Comparison of ENCODE assay signal across 11 cellular contexts in the genomic region with DNA sequence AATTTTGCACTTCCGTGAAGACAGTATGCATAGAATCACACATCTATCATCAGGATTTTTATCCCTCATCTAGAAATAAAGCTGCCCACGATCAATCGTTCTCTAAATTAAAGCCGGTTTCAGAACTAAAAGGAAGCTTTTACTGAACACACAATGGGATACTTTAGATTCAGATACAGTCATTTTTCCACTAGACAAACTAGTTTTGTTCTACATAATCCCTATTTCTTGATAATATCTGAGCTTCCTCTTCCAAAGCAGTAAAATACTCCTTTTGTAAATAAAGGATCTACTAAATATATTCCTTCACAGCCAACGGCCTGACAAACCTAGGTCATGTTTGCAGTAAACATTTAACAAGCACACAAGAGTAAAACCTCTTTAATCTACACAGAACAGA. TPM values are rescaled to one million over a fixed set of nuclear protein-coding genes. Genes with fewer than 3 reads are reported as not detected.
DNase-seq lines count a peak whose midpoint lies in the region; ATAC-seq and TF ChIP-seq lines count a peak whose summit lies in the region.
"Had no signal": no experiment of that assay in that cellular context is flagged by ENCODE, and none has a peak within 500 bp of the region (broad histone marks: within the 10 kb centered on the region; RNA-seq: fewer than 3 reads in every experiment).

No MANE protein-coding gene starts in this region.

- CTCF ChIA-PET in CD8-positive, alpha-beta memory T cell (lab: Charles Lee): interaction anchor here (1.0 kb wide), 1 partner anchor 17 kb away, joined by 3 read pairs; no protein-coding TSS in a partner anchor

- no peak for DNase-seq in CD8-positive, alpha-beta memory T cell
- no peak for DNase-seq in NB4 (ENCODE audit: low read depth)
- DNase-seq in endodermal cell: no peak
- DNase-seq in osteocyte (ENCODE audit: extremely low spot score, unreplicated experiment): no peak
- DNase-seq in epidermal melanocyte (ENCODE audit: insufficient read length, low spot score): no peak
- no peak for DNase-seq in KG1 (lab: John Stamatoyannopoulos, UW)
- DNase-seq in 8988T: no peak
- DNase-seq: stimulated activated CD4-positive, alpha-beta T cell treated with anti-CD3 and anti-CD28 coated beads, Interleukin-4, amount 100 ng/mL, for 1 hour had no signal

- H3K36me3 Mint-ChIP-seq in CD8-positive, alpha-beta memory T cell: peaks cover 0 to 55% (median 7%) of the 10 kb centered on the region in 3 donors
- H3K36me3 Mint-ChIP-seq in endodermal cell (ENCODE audit: low read depth): peaks cover 41% of the 10 kb centered on the region
- H3K36me3 Mint-ChIP-seq in osteocyte (ENCODE audit: unreplicated experiment): peaks cover 24% of the 10 kb centered on the region

- no peak overlapping the region for H3K27ac ChIP-seq in CD8-positive, alpha-beta memory T cell (ENCODE audit: low read depth, low read length)
- H3K27ac ChIP-seq in endodermal cell (ENCODE audit: low read depth, low read length): no peak overlapping the region
- H3K27ac ChIP-seq: SJSA1 had no signal

- peaks cover 53 to 75% (median 60%) of the 10 kb centered on the region in 3 donors for H3K4me1 Mint-ChIP-seq in CD8-positive, alpha-beta memory T cell
- H3K4me1 Mint-ChIP-seq in endodermal cell: peaks cover 26% of the 10 kb centered on the region
- peaks cover 44% of the 10 kb centered on the region for H3K4me1 Mint-ChIP-seq in osteocyte (ENCODE audit: unreplicated experiment)

- TF ChIP-seq CTCF in NB4 (IDR thresholded peaks at IDR 0.05; ENCODE audit: low read depth, low read length) (no peak), endodermal cell (conservative IDR thresholded peaks at IDR 0.05) (no peak), osteocyte (IDR thresholded peaks at IDR 0.05) (no peak)

- no peaks in the 10 kb centered on the region for H3K27me3 ChIP-seq in CD8-positive, alpha-beta memory T cell (ENCODE audit: insufficient read depth, low read length, poor library complexity, severe bottlenecking)
- H3K27me3 ChIP-seq in endodermal cell (ENCODE audit: control insufficient read depth, insufficient read depth, low read length, poor library complexity, severe bottlenecking): no peaks in the 10 kb centered on the region
- H3K27me3 ChIP-seq: SJSA1 had no signal

- H3K4me3 Mint-ChIP-seq in CD8-positive, alpha-beta memory T cell: peak overlapping the region in 5 of 7 donors; percentile 4 to 24 (median 19)
- H3K4me3 Mint-ChIP-seq in endodermal cell (no peak overlapping the region), osteocyte (ENCODE audit: unreplicated experiment) (peak overlapping the region; percentile 30)

- 95 to 100% methylated on average over 5 of the region's 5 CpGs for WGBS in endodermal cell (ENCODE audit: insufficient coverage in 1 of 2, insufficient read length in 1 of 2), 2 experiments

- no peak for TF ChIP-seq POLR2A in NB4 (IDR thresholded peaks at IDR 0.05; ENCODE audit: extremely low read depth, insufficient read length)

- H3K36me3 ChIP-seq in CD8-positive, alpha-beta memory T cell (ENCODE audit: insufficient read depth, low read length): peaks cover 8% of the 10 kb centered on the region
- peaks cover 31% of the 10 kb centered on the region for H3K36me3 ChIP-seq in endodermal cell (ENCODE audit: control insufficient read depth, insufficient read depth, low read length)

- H3K4me3 ChIP-seq in CD8-positive, alpha-beta memory T cell (ENCODE audit: low read length): no peak overlapping the region
- peak overlapping the region; percentile 84 for H3K4me3 ChIP-seq in NB4 (ENCODE audit: low read depth, low read length)
- H3K4me3 ChIP-seq in endodermal cell (ENCODE audit: low read length): peak overlapping the region; percentile 61
- H3K4me3 ChIP-seq: SJSA1 had no signal

- no peak for ATAC-seq in GM19328 (IDR thresholded peaks at IDR 0.05; ENCODE audit: unreplicated experiment)

- H3K9me3 Mint-ChIP-seq in CD8-positive, alpha-beta memory T cell: no peaks in the 10 kb centered on the region
- H3K9me3 Mint-ChIP-seq in endodermal cell (no peaks in the 10 kb centered on the region), osteocyte (ENCODE audit: unreplicated experiment) (no peaks in the 10 kb centered on the region)
- H3K9me3 Mint-ChIP-seq: activated T-helper 2 cell treated with anti-CD3 and anti-CD28 coated beads, Interferon-gamma antibody, Interleukin-2, Interleukin-4, amounts not matched to agents 10 μg/mL and 5 μg/mL and 100 μg/mL, durations not matched to agents 14 hours and 24 hours and 36 hours had no signal

- POLR2A ChIA-PET in CD8-positive, alpha-beta memory T cell (lab: Charles Lee): no interaction called here

- H3K9me3 ChIP-seq in CD8-positive, alpha-beta memory T cell (ENCODE audit: low read length): no peaks in the 10 kb centered on the region
- H3K9me3 ChIP-seq in endodermal cell (ENCODE audit: control insufficient read depth, low read length): no peaks in the 10 kb centered on the region
- H3K9me3 ChIP-seq: SJSA1 had no signal

- no peak overlapping the region for H3K9ac ChIP-seq in endodermal cell (ENCODE audit: extremely low read depth, low read length, poor library complexity, severe bottlenecking)

- H3K27ac Mint-ChIP-seq in CD8-positive, alpha-beta memory T cell: peak overlapping the region in 3 of 8 donors; percentile 25 to 55 (median 39)
- H3K27ac Mint-ChIP-seq in endodermal cell (no peak overlapping the region), osteocyte (ENCODE audit: unreplicated experiment) (peak overlapping the region; percentile 13)
- H3K27ac Mint-ChIP-seq: activated T-helper 2 cell treated with anti-CD3 and anti-CD28 coated beads, Interferon-gamma antibody, Interleukin-2, Interleukin-4, amounts not matched to agents 10 μg/mL and 5 μg/mL and 100 μg/mL, durations not matched to agents 14 hours and 24 hours and 36 hours had no signal

- peaks cover 38% of the 10 kb centered on the region for H3K4me1 ChIP-seq in CD8-positive, alpha-beta memory T cell (ENCODE audit: insufficient read depth, low read length)
- H3K4me1 ChIP-seq in endodermal cell (ENCODE audit: control insufficient read depth, insufficient read depth, low read length): no peaks in the 10 kb centered on the region

- H3K27me3 Mint-ChIP-seq in CD8-positive, alpha-beta memory T cell: no peaks in the 10 kb centered on the region
- H3K27me3 Mint-ChIP-seq in endodermal cell (ENCODE audit: insufficient read depth): no peaks in the 10 kb centered on the region
- no peaks in the 10 kb centered on the region for H3K27me3 Mint-ChIP-seq in osteocyte (ENCODE audit: unreplicated experiment)

RNA-seq across cellular contexts. Expression of a gene that starts 2.0 kb away (rescaled TPM):
- 10 to 100 TPM; 18.0 to 19.0 TPM for total RNA-seq in CD8-positive, alpha-beta memory T cell
- 12.2 TPM for polyA plus RNA-seq in CD8-positive, alpha-beta memory T cell
- total RNA-seq in endodermal cell (10 to 100 TPM; 13.8 to 17.1 TPM), osteocyte (34.0 and 37.4 TPM in 2 replicates)
- 15.7 TPM for polyA plus RNA-seq in endodermal cell (2013, experiment 1 of 2)
- polyA plus RNA-seq in endodermal cell (2013, experiment 2 of 2): 14.3 TPM

RNA-seq across cellular contexts. Expression of a gene that starts 2.2 kb away (rescaled TPM):
- 10 to 100 TPM; 44.6 to 47.2 TPM for total RNA-seq in CD8-positive, alpha-beta memory T cell
- 66.3 TPM for polyA plus RNA-seq in CD8-positive, alpha-beta memory T cell
- total RNA-seq in endodermal cell (10 to 100 TPM; 33.7 to 37.4 TPM), osteocyte (44.8 and 46.7 TPM in 2 replicates)
- polyA plus RNA-seq in endodermal cell (2013, experiment 1 of 2): 38.8 TPM
- polyA plus RNA-seq in endodermal cell (2013, experiment 2 of 2): 37.3 TPM
